In genomic region chr20:46787986-46788762, GRCh38 we compare ENCODE assay signal across 16 cellular contexts.
A peak's percentile ranks its signal among the peaks of the same experiment; 100 is the strongest.
DNase-seq lines count a peak whose midpoint lies in the region; FAIRE-seq and TF ChIP-seq lines count a peak whose summit lies in the region.
"Had no signal": no experiment of that assay in that cellular context is flagged by ENCODE, and none has a peak within 500 bp of the region (broad histone marks: within the 10 kb centered on the region; RNA-seq: fewer than 3 reads in every experiment).

No MANE protein-coding gene starts in this region.

- H4K8ac ChIP-seq in neuronal stem cell (ENCODE audit: low read depth, low read length) = no peak overlapping the region

- H3K27ac ChIP-seq in WERI-Rb-1 (peak overlapping the region; percentile 62), neuronal stem cell (replicated peaks; ENCODE audit: low read length) (no peak overlapping the region), MM.1S (ENCODE audit: low read length) (no peak overlapping the region)
- H3K27ac ChIP-seq: RWPE1, SJSA1 had no signal

- DNase-seq in AG20443 (ENCODE audit: low spot score) = peak; percentile 20
- peak; percentile 12 for DNase-seq in LHCN-M2 (ENCODE audit: low read depth)
- DNase-seq in WERI-Rb-1 = peak; percentile 77
- DNase-seq in neuronal stem cell (ENCODE audit: low spot score) = no peak
- no peak for DNase-seq in HTR-8/SVneo (ENCODE audit: insufficient read length, low spot score)
- DNase-seq in MM.1S = no peak
- no peak for DNase-seq in stimulated activated CD4-positive, alpha-beta T cell treated with anti-CD3 and anti-CD28 coated beads, Interleukin-1b, Interleukin-23, amount 100 ng/mL, for 48 hours
- DNase-seq: BE2C; CD4-positive, alpha-beta memory T cell; NCI-H1048; NCI-H1694; NCI-H526; SW 1271 had no signal

- H3K79me1 ChIP-seq in neuronal stem cell (ENCODE audit: low read depth, low read length) = peaks cover 2% of the 10 kb centered on the region

- H3F3A ChIP-seq in MM.1S (ENCODE audit: insufficient read depth, low read length) = no peaks in the 10 kb centered on the region

- H3K36me3 ChIP-seq in WERI-Rb-1 = no peaks in the 10 kb centered on the region
- no peaks in the 10 kb centered on the region for H3K36me3 ChIP-seq in neuronal stem cell (replicated peaks in 1 of 2; ENCODE audit: control insufficient read depth in 2 of 2, insufficient read depth in 2 of 2, low read length in 2 of 2)
- H3K36me3 ChIP-seq in MM.1S (replicated peaks; ENCODE audit: insufficient read depth, low read length) = no peaks in the 10 kb centered on the region
- H3K36me3 ChIP-seq: BE2C, HAP-1, SJSA1 had no signal

- no peak overlapping the region for H2BK120ac ChIP-seq in neuronal stem cell (ENCODE audit: low read depth, low read length)

- no CpG with 5 or more reads among the region's 21 CpGs for WGBS in neuronal stem cell (ENCODE audit: extremely low coverage in 2 of 2, insufficient read length in 2 of 2, insufficient replicate concordance in 1 of 2), 2 donors

- H3K9ac ChIP-seq in neuronal stem cell (ENCODE audit: low read depth, low read length, poor library complexity) (no peak overlapping the region), MM.1S (ENCODE audit: low read length) (no peak overlapping the region)

- H3K27me3 ChIP-seq in WERI-Rb-1 (ENCODE audit: insufficient read depth, low read depth, severe bottlenecking) (no peaks in the 10 kb centered on the region), neuronal stem cell (ENCODE audit: control insufficient read depth in 3 of 3, insufficient read depth in 3 of 3, low read depth in 1 of 3, low read length in 3 of 3) (peaks cover 0 to 31% (median 0%) of the 10 kb centered on the region in 3 experiments), MM.1S (replicated peaks; ENCODE audit: insufficient read depth, low read length) (no peaks in the 10 kb centered on the region)
- H3K27me3 ChIP-seq: BE2C, SJSA1 had no signal

- no peak overlapping the region for H2AFZ ChIP-seq in neuronal stem cell (ENCODE audit: low read length)
- no peak overlapping the region for H2AFZ ChIP-seq in MM.1S (ENCODE audit: low read length)

- H3K4me3 ChIP-seq in WERI-Rb-1 (ENCODE audit: low read depth, low read length) = no peak overlapping the region
- no peak overlapping the region for H3K4me3 ChIP-seq in neuronal stem cell (ENCODE audit: low read length in 2 of 2)
- no peak overlapping the region for H3K4me3 ChIP-seq in MM.1S (ENCODE audit: low read length)
- H3K4me3 ChIP-seq: HAP-1, SJSA1 had no signal

- no peaks in the 10 kb centered on the region for H4K20me1 ChIP-seq in MM.1S (ENCODE audit: insufficient read depth, low read length)

- H2BK15ac ChIP-seq in neuronal stem cell (ENCODE audit: low read length) = no peak overlapping the region

- no peak overlapping the region for H2AK5ac ChIP-seq in neuronal stem cell (ENCODE audit: low read depth, low read length)

- H3K14ac ChIP-seq in neuronal stem cell (ENCODE audit: low read length) = no peak overlapping the region

- peaks cover 0 to 7% of the 10 kb centered on the region in 2 donors for H3K4me1 ChIP-seq in neuronal stem cell (ENCODE audit: control insufficient read depth in 2 of 2, insufficient read depth in 1 of 2, low read depth in 1 of 2, low read length in 2 of 2)
- H3K4me1 ChIP-seq in MM.1S (ENCODE audit: low read length) = no peaks in the 10 kb centered on the region
- H3K4me1 ChIP-seq: BE2C, HAP-1 had no signal

- H3K4ac ChIP-seq in neuronal stem cell (ENCODE audit: low read length) = no peak overlapping the region

- H3K4me2 ChIP-seq in neuronal stem cell (ENCODE audit: insufficient read depth, low read length, poor library complexity, severe bottlenecking) (no peak overlapping the region), MM.1S (ENCODE audit: low read depth, low read length) (no peak overlapping the region)

- no peaks in the 10 kb centered on the region for H3K9me2 ChIP-seq in MM.1S (replicated peaks; ENCODE audit: insufficient read depth, low read length)

- no peaks in the 10 kb centered on the region for H3K79me2 ChIP-seq in MM.1S (ENCODE audit: low read length)

- H3K23ac ChIP-seq in neuronal stem cell (ENCODE audit: low read depth, low read length, poor library complexity) = no peak overlapping the region

- FAIRE-seq in HTR-8/SVneo (lab: Jason Lieb, UNC) = no peak

- no peak overlapping the region for H2BK5ac ChIP-seq in neuronal stem cell (ENCODE audit: low read length)

- no peak overlapping the region for H4K91ac ChIP-seq in neuronal stem cell (ENCODE audit: low read depth, low read length, poor library complexity)

- H2BK12ac ChIP-seq in neuronal stem cell (ENCODE audit: low read length) = no peak overlapping the region

- TF ChIP-seq CTCF in WERI-Rb-1 (IDR thresholded peaks at IDR 0.05; ENCODE audit: low read depth, low read length) = no peak
- no peak for TF ChIP-seq CTCF in MM.1S (IDR thresholded peaks at IDR 0.05; ENCODE audit: low read length)

- H3K9me3 ChIP-seq in WERI-Rb-1 (ENCODE audit: severe bottlenecking) (no peaks in the 10 kb centered on the region), neuronal stem cell (replicated peaks in 1 of 2; ENCODE audit: control insufficient read depth in 2 of 2, insufficient read depth in 1 of 2, low read depth in 1 of 2, low read length in 2 of 2) (no peaks in the 10 kb centered on the region), MM.1S (replicated peaks; ENCODE audit: insufficient read depth, low read length) (no peaks in the 10 kb centered on the region)
- H3K9me3 ChIP-seq: BE2C, HAP-1, SJSA1 had no signal

- H3K18ac ChIP-seq in neuronal stem cell (ENCODE audit: low read length) = peak overlapping the region; percentile 2

Comparison
In these comparisons a context has a peak if more than half of its experiments do, and no peak if none do; other contexts are left out.
1. DNase-seq: peak in AG20443 (single experiment), LHCN-M2 (single experiment) and WERI-Rb-1 (single experiment); none in neuronal stem cell (single experiment), HTR-8/SVneo (single experiment), MM.1S (single experiment) and stimulated activated CD4-positive, alpha-beta T cell treated with anti-CD3 and anti-CD28 coated beads, Interleukin-1b, Interleukin-23, amount 100 ng/mL, for 48 hours (single experiment).